In genomic region chr7:18102576-18102975, GRCh38 we compare ENCODE assay signal across 7 cellular contexts.
"Had no signal": no experiment of that assay in that cellular context is flagged by ENCODE, and none has a peak within 500 bp of the region (broad histone marks: within the 10 kb centered on the region; RNA-seq: fewer than 3 reads in every experiment).

No MANE protein-coding gene starts in this region.

- H2AFZ ChIP-seq: GM23338 had no signal

- DNase-seq: H7, HFFc6, IMR-90 had no signal

- H3K4me1 ChIP-seq: HAP-1 had no signal

- H3K4me2 ChIP-seq: GM23338 had no signal

- H3K36me3 ChIP-seq: HAP-1 had no signal

- H3K9me3 ChIP-seq: HAP-1 had no signal

- H3K4me3 ChIP-seq: GM23338, HAP-1, K562 had no signal

- ATAC-seq: GM23338, HCT116, K562 had no signal
